ENCODE assay signal across 23 cellular contexts in genomic region chr12:89829434-89829975, GRCh38.
"Had no signal": no experiment of that assay in that cellular context is flagged by ENCODE, and none has a peak within 500 bp of the region (broad histone marks: within the 10 kb centered on the region; RNA-seq: fewer than 3 reads in every experiment).

No MANE protein-coding gene starts in this region.

- H3K27ac ChIP-seq: adrenal gland, breast epithelium, colonic mucosa, dorsolateral prefrontal cortex, esophagus muscularis mucosa, gastrocnemius medialis, left ventricle myocardium inferior, transverse colon, vagina had no signal

- H3K9me3 Mint-ChIP-seq: activated B cell treated with CpG ODN at 0.5 μM for 24 hours; activated T-cell treated with anti-CD3 and anti-CD28 coated beads, Interleukin-2, amount 50 U/mL, for 4 hours; activated T-helper 2 cell treated with anti-CD3 and anti-CD28 coated beads, Interferon-gamma antibody, Interleukin-2, Interleukin-4, amounts not matched to agents 10 μg/mL and 5 μg/mL and 100 μg/mL, durations not matched to agents 14 hours and 24 hours and 36 hours; effector memory CD8-positive, alpha-beta T cell; neural crest cell had no signal

- DNase-seq: activated B cell treated with CpG ODN at 0.5 μM for 24 hours; activated CD4-positive, alpha-beta T cell treated with anti-CD3 and anti-CD28 coated beads for 36 hours; activated CD4-positive, alpha-beta T cell treated with anti-CD3 and anti-CD28 coated beads, Interleukin-2, amount 50 U/mL, for 4 hours; activated CD8-positive, alpha-beta memory T cell treated with anti-CD3 and anti-CD28 coated beads, Interleukin-2, amount 50 U/mL, for 48 hours; activated naive CD4-positive, alpha-beta T cell; activated T-cell treated with anti-CD3 and anti-CD28 coated beads, Interleukin-2, amount 50 U/mL, for 4 hours; adrenal gland; colonic mucosa; dorsolateral prefrontal cortex; effector memory CD8-positive, alpha-beta T cell; gastrocnemius medialis; hippocampal formation; left ventricle myocardium inferior; stimulated activated CD4-positive, alpha-beta T cell treated with anti-CD3 and anti-CD28 coated beads, Interleukin-4, amount 100 ng/mL, for 24 hours; stimulated activated naive CD8-positive, alpha-beta T cell treated with anti-CD3 and anti-CD28 coated beads, Interleukin-15, amount 100 ng/mL, for 72 hours; T1000; transverse colon had no signal

- ATAC-seq: activated T-cell treated with anti-CD3 and anti-CD28 coated beads, Interleukin-2, amount 50 U/mL, for 4 hours; effector memory CD8-positive, alpha-beta T cell; gastrocnemius medialis; stimulated activated naive CD8-positive, alpha-beta T cell treated with anti-CD3 and anti-CD28 coated beads, Interleukin-15, amount 100 ng/mL, for 72 hours had no signal

- H3K27me3 Mint-ChIP-seq: activated B cell treated with CpG ODN at 0.5 μM for 24 hours; activated CD4-positive, alpha-beta T cell treated with anti-CD3 and anti-CD28 coated beads for 36 hours; activated naive CD8-positive, alpha-beta T cell; stimulated activated naive CD8-positive, alpha-beta T cell treated with anti-CD3 and anti-CD28 coated beads, Interleukin-15, amount 100 ng/mL, for 72 hours had no signal

- H3K9me3 ChIP-seq: adrenal gland, breast epithelium, colonic mucosa, esophagus muscularis mucosa, gastrocnemius medialis, left ventricle myocardium inferior, transverse colon, vagina had no signal

- H3K27me3 ChIP-seq: adrenal gland, breast epithelium, colonic mucosa, dorsolateral prefrontal cortex, esophagus muscularis mucosa, gastrocnemius medialis, transverse colon, vagina had no signal

- H3K4me3 ChIP-seq: adrenal gland, breast epithelium, colonic mucosa, dorsolateral prefrontal cortex, esophagus muscularis mucosa, gastrocnemius medialis, left ventricle myocardium inferior, transverse colon, vagina had no signal

- H3K36me3 ChIP-seq: adrenal gland, breast epithelium, colonic mucosa, esophagus muscularis mucosa, gastrocnemius medialis, left ventricle myocardium inferior, transverse colon, vagina had no signal

- H3K4me1 ChIP-seq: adrenal gland, breast epithelium, colonic mucosa, esophagus muscularis mucosa, gastrocnemius medialis, left ventricle myocardium inferior, transverse colon, vagina had no signal

- H3K27ac Mint-ChIP-seq: activated B cell treated with CpG ODN at 0.5 μM for 24 hours; activated CD4-positive, alpha-beta T cell treated with anti-CD3 and anti-CD28 coated beads for 36 hours; activated naive CD8-positive, alpha-beta T cell; activated T-helper 2 cell treated with anti-CD3 and anti-CD28 coated beads, Interferon-gamma antibody, Interleukin-2, Interleukin-4, amounts not matched to agents 10 μg/mL and 5 μg/mL and 100 μg/mL, durations not matched to agents 14 hours and 24 hours and 36 hours; effector memory CD8-positive, alpha-beta T cell; stimulated activated naive CD8-positive, alpha-beta T cell treated with anti-CD3 and anti-CD28 coated beads, Interleukin-15, amount 100 ng/mL, for 72 hours had no signal

- H3K4me3 Mint-ChIP-seq: activated B cell treated with CpG ODN at 0.5 μM for 24 hours; activated CD4-positive, alpha-beta T cell treated with anti-CD3 and anti-CD28 coated beads for 36 hours; activated naive CD8-positive, alpha-beta T cell; activated T-cell treated with anti-CD3 and anti-CD28 coated beads, Interleukin-2, amount 50 U/mL, for 4 hours; effector memory CD8-positive, alpha-beta T cell; neural crest cell; stimulated activated naive CD8-positive, alpha-beta T cell treated with anti-CD3 and anti-CD28 coated beads, Interleukin-15, amount 100 ng/mL, for 72 hours had no signal
